In genomic region chr17:79009397-79010303, GRCh38 we compare ENCODE assay signal across 1 cellular context.
TF ChIP-seq lines count a peak whose summit lies in the region.

TSS of gene CANT1 (minus strand) at chr17:79009764. CDS start at chr17:78997622, 12,142 bp downstream.

TF ChIP-seq in H1, 55 proteins besides CTCF, POLR2A, EP300 and RAD21 (continued from another document):
- TF ChIP-seq, protein P1, sequence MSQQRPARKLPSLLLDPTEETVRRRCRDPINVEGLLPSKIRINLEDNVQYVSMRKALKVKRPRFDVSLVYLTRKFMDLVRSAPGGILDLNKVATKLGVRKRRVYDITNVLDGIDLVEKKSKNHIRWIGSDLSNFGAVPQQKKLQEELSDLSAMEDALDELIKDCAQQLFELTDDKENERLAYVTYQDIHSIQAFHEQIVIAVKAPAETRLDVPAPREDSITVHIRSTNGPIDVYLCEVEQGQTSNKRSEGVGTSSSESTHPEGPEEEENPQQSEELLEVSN (IDR thresholded peaks at IDR 0.05) = peak; percentile 57; the same call in 1 of the 2 replicates
- TF ChIP-seq TAF1 (IDR thresholded peaks at IDR 0.05; ENCODE audit: low read depth, low read length) (peak; percentile 56; the same call in 1 of the 2 replicates), KDM4A (IDR thresholded peaks at IDR 0.05; ENCODE audit: low read depth, low read length, severe bottlenecking) (peak; percentile 64), NRF1 (IDR thresholded peaks at IDR 0.05; ENCODE audit: low read depth, low read length) (peak; percentile 89), POLR2AphosphoS5 (IDR thresholded peaks at IDR 0.05; ENCODE audit: low read depth, low read length) (0 out of 2 replicates have a peak, but pooled peaks have one; percentile 38), TBP (IDR thresholded peaks at IDR 0.05; ENCODE audit: low read depth, low read length) (peak; percentile 43; the same call in 1 of the 2 replicates), PHF8 (conservative IDR thresholded peaks at IDR 0.05; ENCODE audit: low read depth, low read length) (peak; percentile 48; the same call in 1 of the 2 replicates), FOSL1 (IDR thresholded peaks at IDR 0.05; ENCODE audit: insufficient read depth, low read depth, low read length) (0 out of 2 replicates have a peak, but pooled peaks have one; percentile 69), KDM5A (IDR thresholded peaks at IDR 0.05; ENCODE audit: low read length) (no peak), TCF12 (IDR thresholded peaks at IDR 0.05; ENCODE audit: low read depth, low read length) (no peak), SIN3A (conservative IDR thresholded peaks at IDR 0.05 in 1 of 2, IDR thresholded peaks at IDR 0.05 in 1 of 2; ENCODE audit: low read depth in 1 of 2, low read length in 2 of 2) (peak in 1 of 2 experiments; percentile 63; a peak in 1 of 4 replicates)
